20 cellular contexts compared by ENCODE assay signal in genomic region chr7:5647816-5648215, GRCh38. TPM values are rescaled to one million over a fixed set of nuclear protein-coding genes. Genes with fewer than 3 reads are reported as not detected.
DNase-seq lines count a peak whose midpoint lies in the region; ATAC-seq and TF ChIP-seq lines count a peak whose summit lies in the region.
"Had no signal": no experiment of that assay in that cellular context is flagged by ENCODE, and none has a peak within 500 bp of the region (broad histone marks: within the 10 kb centered on the region; RNA-seq: fewer than 3 reads in every experiment).

No MANE protein-coding gene starts in this region.

- H3K27ac Mint-ChIP-seq in MCF 10A (ENCODE audit: low read depth, unreplicated experiment) = peak overlapping the region; percentile 84
- H3K27ac Mint-ChIP-seq: B cell; CD8-positive, alpha-beta T cell had no signal

- no peaks in the 10 kb centered on the region for H3K4me1 ChIP-seq in breast epithelium
- H3K4me1 ChIP-seq in SJCRH30 = peaks cover 43% of the 10 kb centered on the region
- peaks cover 3% of the 10 kb centered on the region for H3K4me1 ChIP-seq in smooth muscle cell (ENCODE audit: low read depth)

- H3K36me3 ChIP-seq in breast epithelium (no peaks in the 10 kb centered on the region), SJCRH30 (peaks cover 53% of the 10 kb centered on the region), smooth muscle cell (ENCODE audit: low read depth) (peaks cover 2% of the 10 kb centered on the region)

- H3K27me3 Mint-ChIP-seq in MCF 10A (ENCODE audit: insufficient read depth, unreplicated experiment) = no peaks in the 10 kb centered on the region
- H3K27me3 Mint-ChIP-seq: B cell had no signal

- H3K27ac ChIP-seq in breast epithelium = no peak overlapping the region
- peak overlapping the region; percentile 64 for H3K27ac ChIP-seq in SJCRH30
- peak overlapping the region; percentile 70 for H3K27ac ChIP-seq in epithelial cell of prostate
- H3K27ac ChIP-seq in smooth muscle cell (ENCODE audit: low read depth) = peak overlapping the region; percentile 72
- H3K27ac ChIP-seq: BLaER1 treated with 17β-estradiol and CSF1 and Interleukin-3, amounts not matched to agents 10 nM and 100 nM had no signal

- H3K9me3 Mint-ChIP-seq in MCF 10A (ENCODE audit: unreplicated experiment) = peaks cover 6% of the 10 kb centered on the region
- H3K9me3 Mint-ChIP-seq: CD8-positive, alpha-beta T cell had no signal

- H3K9ac ChIP-seq in smooth muscle cell (ENCODE audit: low read depth) = no peak overlapping the region
- H3K9ac ChIP-seq: BLaER1 treated with 17β-estradiol and CSF1 and Interleukin-3, amounts not matched to agents 10 nM and 100 nM had no signal

- no peaks in the 10 kb centered on the region for H3K27me3 ChIP-seq in breast epithelium
- no peaks in the 10 kb centered on the region for H3K27me3 ChIP-seq in SJCRH30
- H3K27me3 ChIP-seq in smooth muscle cell (ENCODE audit: low read depth) = no peaks in the 10 kb centered on the region
- H3K27me3 ChIP-seq: BLaER1 treated with 17β-estradiol and CSF1 and Interleukin-3, amounts not matched to agents 10 nM and 100 nM had no signal

- H3K4me3 ChIP-seq in breast epithelium (no peak overlapping the region), SJCRH30 (no peak overlapping the region), smooth muscle cell (no peak overlapping the region)
- H3K4me3 ChIP-seq: BLaER1 treated with 17β-estradiol and CSF1 and Interleukin-3, amounts not matched to agents 10 nM and 100 nM had no signal

- no peak overlapping the region for H3K4me2 ChIP-seq in smooth muscle cell

- peaks cover 3% of the 10 kb centered on the region for H3K79me2 ChIP-seq in smooth muscle cell (ENCODE audit: low read depth)

- POLR2A ChIA-PET in MCF 10A (lab: Yijun Ruan, JAX) = interaction anchor here (0.9 to 3.8 kb wide), 8 partner anchors 10 to 136 kb away, joined by 3 to 26 read pairs (median 5); no protein-coding TSS in a partner anchor

- intact Hi-C loops in MCF 10A (cut with micrococcal nuclease) (no loop called here), breast epithelium (cut with DNase I; ENCODE audit: low total_unique reads) (no loop called here)

- DNase-seq in MCF 10A (ENCODE audit: unreplicated experiment) (no peak), breast epithelium (ENCODE audit: low spot score in 2 of 2) (no peak), SJCRH30 (peak; percentile 67 to 85), epithelial cell of prostate (ENCODE audit: low read depth, low spot score) (no peak), smooth muscle cell (lab: John Stamatoyannopoulos, UW; ENCODE audit: unreplicated experiment) (no peak), NCI-H774 (lab: John Stamatoyannopoulos, UW) (no peak), SW480 (ENCODE audit: low spot score) (no peak)
- DNase-seq: 8988T; Calu3; CD8-positive, alpha-beta T cell; DMS79 treated with DMSO at 0.1 percent for 48 hours; GF-D8; GOT3; H7; HFFc6 had no signal

- H3K4me1 Mint-ChIP-seq in MCF 10A (ENCODE audit: insufficient read depth, unreplicated experiment) = peaks cover 20% of the 10 kb centered on the region
- H3K4me1 Mint-ChIP-seq: B cell had no signal

- no peak for TF ChIP-seq POLR2A in breast epithelium (IDR thresholded peaks at IDR 0.05)

- no peak overlapping the region for H3K4me3 Mint-ChIP-seq in MCF 10A (ENCODE audit: unreplicated experiment)
- H3K4me3 Mint-ChIP-seq: B cell; CD8-positive, alpha-beta T cell; HFFc6 had no signal

- H3F3A ChIP-seq in smooth muscle cell (ENCODE audit: low read depth) = peaks cover 12% of the 10 kb centered on the region

- no peak overlapping the region for H2AFZ ChIP-seq in smooth muscle cell (ENCODE audit: low read depth)

- no TSS peak for BruUV-seq in MCF 10A (replicated peaks; lab: Mats Ljungman, UMichigan)

- CTCF ChIA-PET in MCF 10A (lab: Yijun Ruan, JAX) = interaction anchor here (0.6 to 4.1 kb wide), 13 partner anchors 8 to 153 kb away, joined by 3 to 28 read pairs (median 4); no protein-coding TSS in a partner anchor

- H3K9me3 ChIP-seq in breast epithelium (no peaks in the 10 kb centered on the region), SJCRH30 (replicated peaks) (no peaks in the 10 kb centered on the region), smooth muscle cell (replicated peaks; ENCODE audit: low read depth) (no peaks in the 10 kb centered on the region)
- H3K9me3 ChIP-seq: BLaER1 treated with 17β-estradiol and CSF1 and Interleukin-3, amounts not matched to agents 10 nM and 100 nM had no signal

- peaks cover 4% of the 10 kb centered on the region for H4K20me1 ChIP-seq in smooth muscle cell (ENCODE audit: low read depth)

- WGBS in smooth muscle cell (ENCODE audit: low lambda C conversion rate) = 96% methylated on average over 2 of the region's 2 CpGs

- TF ChIP-seq CTCF in MCF 10A (IDR thresholded peaks at IDR 0.05; ENCODE audit: unreplicated experiment) = no peak
- TF ChIP-seq CTCF in breast epithelium (IDR thresholded peaks at IDR 0.05) = no peak
- no peak for TF ChIP-seq CTCF in smooth muscle cell (IDR thresholded peaks at IDR 0.05; ENCODE audit: borderline replicate concordance, insufficient read depth, poor library complexity, severe bottlenecking)

- no peak for ATAC-seq in HG03520 (IDR thresholded peaks at IDR 0.05; ENCODE audit: unreplicated experiment)
- ATAC-seq: CD8-positive, alpha-beta T cell; HCT116; HepG2 had no signal

- peaks cover 36% of the 10 kb centered on the region for H3K36me3 Mint-ChIP-seq in MCF 10A (ENCODE audit: insufficient read depth, unreplicated experiment)

RNA-seq across cellular contexts. Expression of gene FSCN1, which starts 55.2 kb away (rescaled TPM):
- total RNA-seq in MCF 10A (2022) (148 and 169 TPM in 2 replicates), breast epithelium (10 to 100 TPM; 17.9 to 24.9 (median 22.9) TPM), smooth muscle cell (307 and 324 TPM in 2 replicates)
- total RNA-seq in SJCRH30 (2014; rRNA removed; shearing (Covaris generic)) = 436 and 446 TPM in 2 replicates
- polyA plus RNA-seq in smooth muscle cell = 312 and 336 TPM in 2 replicates

Comparison
In these comparisons a context has a peak if more than half of its experiments do, and no peak if none do; other contexts are left out.
1. DNase-seq: peak in SJCRH30 (2 of 2); none in MCF 10A (single experiment), breast epithelium (0 of 2), epithelial cell of prostate (single experiment), smooth muscle cell (single experiment), NCI-H774 (single experiment) and SW480 (single experiment).
2. H3K27ac ChIP-seq: peak in SJCRH30 (single experiment), epithelial cell of prostate (single experiment) and smooth muscle cell (single experiment); none in breast epithelium (0 of 2).